ENCODE assay signal across 22 cellular contexts in genomic region chr6:55917756-55918415, GRCh38. TPM values are rescaled to one million over a fixed set of nuclear protein-coding genes. Genes with fewer than 3 reads are reported as not detected.
A peak's percentile ranks its signal among the peaks of the same experiment; 100 is the strongest.
DNase-seq lines count a peak whose midpoint lies in the region; TF ChIP-seq lines count a peak whose summit lies in the region.
"Had no signal": no experiment of that assay in that cellular context is flagged by ENCODE, and none has a peak within 500 bp of the region (broad histone marks: within the 10 kb centered on the region; RNA-seq: fewer than 3 reads in every experiment).

No MANE protein-coding gene starts in this region.

- peak overlapping the region; percentile 20 for H3K27ac Mint-ChIP-seq in MCF 10A (ENCODE audit: low read depth, unreplicated experiment)
- H3K27ac Mint-ChIP-seq: activated CD4-positive, alpha-beta memory T cell treated with anti-CD3 and anti-CD28 coated beads, Interleukin-2, amount 10 ng/mL, durations not matched to agents 7 days and 5 days; activated T-cell treated with anti-CD3 and anti-CD28 coated beads, Interleukin-2, amount 50 U/mL, for 24 hours had no signal

- DNase-seq in MCF 10A (ENCODE audit: unreplicated experiment) = no peak
- no peak for DNase-seq in breast epithelium (ENCODE audit: low spot score in 2 of 2)
- peak; percentile 44 for DNase-seq in choroid plexus epithelial cell (ENCODE audit: low read depth)
- DNase-seq in hepatic stellate cell (ENCODE audit: low spot score) = peak; percentile 5
- DNase-seq in tibial artery = no peak
- DNase-seq in NCI-H2107 treated with DMSO at 0.1 percent for 48 hours (lab: John Stamatoyannopoulos, UW; ENCODE audit: unreplicated experiment) = no peak
- DNase-seq in NK-92 (lab: John Stamatoyannopoulos, UW; ENCODE audit: unreplicated experiment) = no peak
- DNase-seq: activated CD4-positive, alpha-beta memory T cell treated with anti-CD3 and anti-CD28 coated beads, Interleukin-2, amount 10 ng/mL, durations not matched to agents 7 days and 5 days; activated CD4-positive, CD25-positive, alpha-beta regulatory T cell; activated naive CD4-positive, alpha-beta T cell; activated T-cell treated with anti-CD3 and anti-CD28 coated beads, Interleukin-2, amount 50 U/mL, for 24 hours; amygdala; hippocampal formation; KG1; lower lobe of right lung; NCI-H1048; NCI-H1930; NCI-H446; NK-92 treated with Interleukin-12 subunit alpha and Interleukin-12 subunit beta, amount 100 ng/mL, for 24 hours; retina had no signal

- no peak overlapping the region for H3K4me3 Mint-ChIP-seq in MCF 10A (ENCODE audit: unreplicated experiment)
- H3K4me3 Mint-ChIP-seq: activated CD4-positive, alpha-beta memory T cell treated with anti-CD3 and anti-CD28 coated beads, Interleukin-2, amount 10 ng/mL, durations not matched to agents 7 days and 5 days; activated T-cell treated with anti-CD3 and anti-CD28 coated beads, Interleukin-2, amount 50 U/mL, for 24 hours had no signal

- H3K27me3 ChIP-seq in breast epithelium (no peaks in the 10 kb centered on the region), subcutaneous abdominal adipose tissue (ENCODE audit: control insufficient read depth in 5 of 5, insufficient read depth in 4 of 5, low read length in 5 of 5) (no peaks in the 10 kb centered on the region), tibial artery (no peaks in the 10 kb centered on the region)
- H3K27me3 ChIP-seq: BLaER1 treated with 17β-estradiol and CSF1 and Interleukin-3, amounts not matched to agents 10 nM and 100 nM had no signal

- peaks cover 16% of the 10 kb centered on the region for H3K4me1 Mint-ChIP-seq in MCF 10A (ENCODE audit: insufficient read depth, unreplicated experiment)
- H3K4me1 Mint-ChIP-seq: activated CD4-positive, alpha-beta memory T cell treated with anti-CD3 and anti-CD28 coated beads, Interleukin-2, amount 10 ng/mL, durations not matched to agents 7 days and 5 days had no signal

- peak overlapping the region in 1 of 5 donors; percentile 32 for H3K9ac ChIP-seq in subcutaneous abdominal adipose tissue (ENCODE audit: low read length in 5 of 5)
- H3K9ac ChIP-seq: BLaER1 treated with 17β-estradiol and CSF1 and Interleukin-3, amounts not matched to agents 10 nM and 100 nM had no signal

- H3K36me3 ChIP-seq in breast epithelium (no peaks in the 10 kb centered on the region), subcutaneous abdominal adipose tissue (ENCODE audit: control insufficient read depth in 5 of 5, insufficient read depth in 5 of 5, low read length in 5 of 5) (no peaks in the 10 kb centered on the region), tibial artery (no peaks in the 10 kb centered on the region)
- H3K36me3 ChIP-seq: BLaER1 treated with 17β-estradiol and CSF1 and Interleukin-3, amounts not matched to agents 10 nM and 100 nM; lower lobe of right lung had no signal

- no peak for TF ChIP-seq POLR2A in breast epithelium (IDR thresholded peaks at IDR 0.05)

- H3K4me1 ChIP-seq in breast epithelium = no peaks in the 10 kb centered on the region
- peaks cover 0 to 16% (median 5%) of the 10 kb centered on the region in 5 donors for H3K4me1 ChIP-seq in subcutaneous abdominal adipose tissue (ENCODE audit: control insufficient read depth in 5 of 5, insufficient read depth in 5 of 5, low read length in 5 of 5)
- H3K4me1 ChIP-seq in tibial artery = no peaks in the 10 kb centered on the region
- H3K4me1 ChIP-seq: BLaER1 treated with 17β-estradiol and CSF1 and Interleukin-3, amounts not matched to agents 10 nM and 100 nM; lower lobe of right lung had no signal

- POLR2A ChIA-PET in MCF 10A (lab: Yijun Ruan, JAX) = interaction anchor here (0.9 kb wide), 1 partner anchor 10 kb away, joined by 3 read pairs; no protein-coding TSS in a partner anchor

- intact Hi-C loops in MCF 10A (cut with micrococcal nuclease) = no loop called here
- intact Hi-C loops in breast epithelium (cut with DNase I; ENCODE audit: low total_unique reads) = no loop called here
- intact Hi-C loops in tibial artery (cut with DNase I; ENCODE audit: low total_unique reads) = no loop called here

- H3K36me3 Mint-ChIP-seq in MCF 10A (ENCODE audit: insufficient read depth, unreplicated experiment) = no peaks in the 10 kb centered on the region

- H3K27ac ChIP-seq in breast epithelium (peak overlapping the region in 1 of 2 donors; percentile 41), subcutaneous abdominal adipose tissue (ENCODE audit: low read depth, low read length) (peak overlapping the region; percentile 33), tibial artery (no peak overlapping the region)
- H3K27ac ChIP-seq: BLaER1 treated with 17β-estradiol and CSF1 and Interleukin-3, amounts not matched to agents 10 nM and 100 nM; lower lobe of right lung had no signal

- TF ChIP-seq CTCF in MCF 10A (IDR thresholded peaks at IDR 0.05; ENCODE audit: unreplicated experiment) (no peak), breast epithelium (IDR thresholded peaks at IDR 0.05) (no peak), choroid plexus epithelial cell (conservative IDR thresholded peaks at IDR 0.05; ENCODE audit: low read depth, low read length) (no peak), tibial artery (IDR thresholded peaks at IDR 0.05) (no peak)

- CTCF ChIA-PET in MCF 10A (lab: Yijun Ruan, JAX) = no interaction called here

- BruUV-seq in MCF 10A (replicated peaks; lab: Mats Ljungman, UMichigan) = no TSS peak

- H3K27me3 Mint-ChIP-seq in MCF 10A (ENCODE audit: insufficient read depth, unreplicated experiment) = no peaks in the 10 kb centered on the region
- H3K27me3 Mint-ChIP-seq: activated CD4-positive, alpha-beta memory T cell treated with anti-CD3 and anti-CD28 coated beads, Interleukin-2, amount 10 ng/mL, durations not matched to agents 7 days and 5 days; activated T-cell treated with anti-CD3 and anti-CD28 coated beads, Interleukin-2, amount 50 U/mL, for 24 hours had no signal

- no peaks in the 10 kb centered on the region for H3K9me3 Mint-ChIP-seq in MCF 10A (ENCODE audit: unreplicated experiment)

- H3K4me3 ChIP-seq in breast epithelium = no peak overlapping the region
- H3K4me3 ChIP-seq in choroid plexus epithelial cell (ENCODE audit: low read depth, low read length) = no peak overlapping the region
- peak overlapping the region in 1 of 5 donors; percentile 36 for H3K4me3 ChIP-seq in subcutaneous abdominal adipose tissue (ENCODE audit: low read depth in 1 of 5, low read length in 5 of 5)
- no peak overlapping the region for H3K4me3 ChIP-seq in tibial artery
- H3K4me3 ChIP-seq: BLaER1 treated with 17β-estradiol and CSF1 and Interleukin-3, amounts not matched to agents 10 nM and 100 nM; lower lobe of right lung had no signal

- H3K9me3 ChIP-seq in breast epithelium = no peaks in the 10 kb centered on the region
- no peaks in the 10 kb centered on the region for H3K9me3 ChIP-seq in subcutaneous abdominal adipose tissue (ENCODE audit: control insufficient read depth in 5 of 5, low read length in 5 of 5)
- H3K9me3 ChIP-seq in tibial artery = no peaks in the 10 kb centered on the region
- H3K9me3 ChIP-seq: BLaER1 treated with 17β-estradiol and CSF1 and Interleukin-3, amounts not matched to agents 10 nM and 100 nM; lower lobe of right lung had no signal

RNA-seq across cellular contexts. Expression of gene BMP5, which starts 42.5 kb away (rescaled TPM):
- total RNA-seq in MCF 10A (2022) (not detected in 2 replicates), breast epithelium (1 to 10 TPM in 2 of 3 donors, under 1 TPM in 1; 0.96 to 5.1 (median 1.3) TPM)
- total RNA-seq: activated CD4-positive, alpha-beta memory T cell treated with anti-CD3 and anti-CD28 coated beads, Interleukin-2, amount 10 ng/mL, durations not matched to agents 7 days and 5 days had no signal

Comparison
In these comparisons a context has a peak if more than half of its experiments do, and no peak if none do; other contexts are left out.
1. DNase-seq: peak in choroid plexus epithelial cell (single experiment) and hepatic stellate cell (single experiment); none in MCF 10A (single experiment), breast epithelium (0 of 2), tibial artery (0 of 2), NCI-H2107 treated with DMSO at 0.1 percent for 48 hours (single experiment) and NK-92 (single experiment).